In the genomic region with DNA sequence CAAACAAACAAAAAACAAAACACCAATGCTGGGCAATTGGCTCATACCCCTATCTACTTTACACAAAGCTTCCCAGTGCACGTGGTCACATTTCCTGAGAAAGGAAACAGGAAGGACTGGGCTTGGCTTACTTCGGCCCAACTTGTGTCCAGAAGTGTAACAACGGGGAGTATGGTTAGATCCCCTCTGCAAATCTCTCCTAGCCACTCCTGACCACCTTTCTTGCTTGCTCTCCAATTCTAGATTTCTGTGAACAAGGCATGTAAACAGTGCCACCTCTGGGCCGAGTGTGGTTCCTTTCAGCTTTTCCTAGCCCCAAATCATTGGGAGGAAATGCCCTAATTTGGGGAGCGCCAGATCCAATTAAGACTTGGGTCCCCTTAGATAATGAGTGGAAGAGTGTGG, we compare ENCODE assay signal across 1 cellular context.
TF ChIP-seq lines count a peak whose summit lies in the region.

No MANE protein-coding gene starts in this region.

TF ChIP-seq in HCT116, 20 proteins besides CTCF, POLR2A, EP300 and RAD21 (continued from another document):
- TF ChIP-seq, protein P1, sequence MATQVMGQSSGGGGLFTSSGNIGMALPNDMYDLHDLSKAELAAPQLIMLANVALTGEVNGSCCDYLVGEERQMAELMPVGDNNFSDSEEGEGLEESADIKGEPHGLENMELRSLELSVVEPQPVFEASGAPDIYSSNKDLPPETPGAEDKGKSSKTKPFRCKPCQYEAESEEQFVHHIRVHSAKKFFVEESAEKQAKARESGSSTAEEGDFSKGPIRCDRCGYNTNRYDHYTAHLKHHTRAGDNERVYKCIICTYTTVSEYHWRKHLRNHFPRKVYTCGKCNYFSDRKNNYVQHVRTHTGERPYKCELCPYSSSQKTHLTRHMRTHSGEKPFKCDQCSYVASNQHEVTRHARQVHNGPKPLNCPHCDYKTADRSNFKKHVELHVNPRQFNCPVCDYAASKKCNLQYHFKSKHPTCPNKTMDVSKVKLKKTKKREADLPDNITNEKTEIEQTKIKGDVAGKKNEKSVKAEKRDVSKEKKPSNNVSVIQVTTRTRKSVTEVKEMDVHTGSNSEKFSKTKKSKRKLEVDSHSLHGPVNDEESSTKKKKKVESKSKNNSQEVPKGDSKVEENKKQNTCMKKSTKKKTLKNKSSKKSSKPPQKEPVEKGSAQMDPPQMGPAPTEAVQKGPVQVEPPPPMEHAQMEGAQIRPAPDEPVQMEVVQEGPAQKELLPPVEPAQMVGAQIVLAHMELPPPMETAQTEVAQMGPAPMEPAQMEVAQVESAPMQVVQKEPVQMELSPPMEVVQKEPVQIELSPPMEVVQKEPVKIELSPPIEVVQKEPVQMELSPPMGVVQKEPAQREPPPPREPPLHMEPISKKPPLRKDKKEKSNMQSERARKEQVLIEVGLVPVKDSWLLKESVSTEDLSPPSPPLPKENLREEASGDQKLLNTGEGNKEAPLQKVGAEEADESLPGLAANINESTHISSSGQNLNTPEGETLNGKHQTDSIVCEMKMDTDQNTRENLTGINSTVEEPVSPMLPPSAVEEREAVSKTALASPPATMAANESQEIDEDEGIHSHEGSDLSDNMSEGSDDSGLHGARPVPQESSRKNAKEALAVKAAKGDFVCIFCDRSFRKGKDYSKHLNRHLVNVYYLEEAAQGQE (IDR thresholded peaks at IDR 0.05; ENCODE audit: low read depth), result no peak
